ENCODE assay signal across 32 cellular contexts in genomic region chr15:25088261-25088790, GRCh38.
"Had no signal": no experiment of that assay in that cellular context is flagged by ENCODE, and none has a peak within 500 bp of the region (broad histone marks: within the 10 kb centered on the region; RNA-seq: fewer than 3 reads in every experiment).

No MANE protein-coding gene starts in this region.

- H3K27ac Mint-ChIP-seq: activated naive CD4-positive, alpha-beta T cell treated with anti-CD3 and anti-CD28 coated beads, Interleukin-2, amount 50 U/mL, for 24 hours; activated naive CD8-positive, alpha-beta T cell treated with anti-CD3 and anti-CD28 coated beads, Interleukin-2, amount 50 U/mL, for 24 hours; activated T-helper 2 cell treated with anti-CD3 and anti-CD28 coated beads, Interferon-gamma antibody, Interleukin-2, Interleukin-4, amounts not matched to agents 10 μg/mL and 5 μg/mL and 100 μg/mL, durations not matched to agents 14 hours and 24 hours and 36 hours; natural killer cell treated with Interleukin-12 subunit alpha and Interleukin-12 subunit beta and Interleukin-15 and Interleukin-18, amount 100 ng/mL, for 72 hours; T-helper 1 cell treated with Interleukin-12 subunit alpha and Interleukin-12 subunit beta and Interleukin-4 antibody, amounts not matched to agents 30 μg/mL and 1 μg/mL, for 36 hours had no signal

- H3K27me3 ChIP-seq: gastrocnemius medialis, testis, transverse colon, uterus had no signal

- H3K4me3 Mint-ChIP-seq: activated naive CD4-positive, alpha-beta T cell treated with anti-CD3 and anti-CD28 coated beads, Interleukin-2, amount 50 U/mL, for 24 hours; activated naive CD8-positive, alpha-beta T cell treated with anti-CD3 and anti-CD28 coated beads, Interleukin-2, amount 50 U/mL, for 24 hours; central memory CD8-positive, alpha-beta T cell; natural killer cell treated with Interleukin-12 subunit alpha and Interleukin-12 subunit beta and Interleukin-15 and Interleukin-18, amount 100 ng/mL, for 72 hours; T-helper 1 cell treated with Interleukin-12 subunit alpha and Interleukin-12 subunit beta and Interleukin-4 antibody, amounts not matched to agents 30 μg/mL and 1 μg/mL, for 36 hours had no signal

- H3K4me2 ChIP-seq: smooth muscle cell had no signal

- H3K27ac ChIP-seq: gastrocnemius medialis, lower lobe of right lung, prostate gland, testis, transverse colon, uterus, VCaP had no signal

- H3K4me3 ChIP-seq: gastrocnemius medialis, lower lobe of right lung, prostate gland, smooth muscle cell, testis, transverse colon, uterus had no signal

- ATAC-seq: activated naive CD8-positive, alpha-beta T cell treated with anti-CD3 and anti-CD28 coated beads, Interleukin-2, amount 50 U/mL, for 24 hours; gastrocnemius medialis; left colon; lower lobe of right lung; natural killer cell treated with Interleukin-12 subunit alpha and Interleukin-12 subunit beta and Interleukin-15 and Interleukin-18, amount 100 ng/mL, for 72 hours had no signal

- H3K4me1 ChIP-seq: lower lobe of right lung, prostate gland, testis, transverse colon, uterus had no signal

- H3K4me1 Mint-ChIP-seq: activated naive CD4-positive, alpha-beta T cell treated with anti-CD3 and anti-CD28 coated beads, Interleukin-2, amount 50 U/mL, for 24 hours; activated naive CD8-positive, alpha-beta T cell treated with anti-CD3 and anti-CD28 coated beads, Interleukin-2, amount 50 U/mL, for 24 hours; central memory CD8-positive, alpha-beta T cell had no signal

- H3K36me3 ChIP-seq: uterus had no signal

- H3K27me3 Mint-ChIP-seq: activated naive CD4-positive, alpha-beta T cell treated with anti-CD3 and anti-CD28 coated beads, Interleukin-2, amount 50 U/mL, for 24 hours; activated naive CD8-positive, alpha-beta T cell treated with anti-CD3 and anti-CD28 coated beads, Interleukin-2, amount 50 U/mL, for 24 hours; central memory CD8-positive, alpha-beta T cell; natural killer cell treated with Interleukin-12 subunit alpha and Interleukin-12 subunit beta and Interleukin-15 and Interleukin-18, amount 100 ng/mL, for 72 hours had no signal

- DNase-seq: activated CD4-positive, alpha-beta T cell treated with anti-CD3 and anti-CD28 coated beads for 4 hours; activated CD4-positive, alpha-beta T cell treated with anti-CD3 and anti-CD28 coated beads, Interleukin-2, amount 50 U/mL, for 48 hours; activated naive CD8-positive, alpha-beta T cell treated with anti-CD3 and anti-CD28 coated beads, Interleukin-2, amount 50 U/mL, for 24 hours; activated T-cell treated with anti-CD3 and anti-CD28 coated beads, Interleukin-2, amount 50 U/mL, for 48 hours; amygdala; dermis blood vessel endothelial cell; effector CD8-positive, alpha-beta T cell; erythroblast; gastrocnemius medialis; glutamatergic neuron; left colon; lower lobe of right lung; mesenchymal stem cell; retina; stimulated activated CD4-positive, alpha-beta T cell treated with anti-CD3 and anti-CD28 coated beads, Interleukin-15, amount 100 ng/mL, for 24 hours; stimulated activated CD4-positive, alpha-beta T cell treated with anti-CD3 and anti-CD28 coated beads, Interleukin-2, amount 100 ng/mL, for 24 hours; stimulated activated naive CD4-positive, alpha-beta T cell treated with Interleukin-2 at 50 U/mL for 16 hours; SW 1271; T-helper 9 cell; testis; transverse colon; uterus had no signal

- FAIRE-seq: keratinocyte, TTC549 had no signal

- H3K9me3 ChIP-seq: gastrocnemius medialis, prostate gland, testis had no signal
